ENCODE assay signal across 1 cellular context in genomic region chr7:50287121-50287520, GRCh38.
TF ChIP-seq lines count a peak whose summit lies in the region.

No MANE protein-coding gene starts in this region.

TF ChIP-seq in K562, 482 proteins besides CTCF, POLR2A, EP300 and RAD21 (continued from another document):
- TF ChIP-seq CSDE1 (IDR thresholded peaks at IDR 0.05) (no peak), HLTF (IDR thresholded peaks at IDR 0.05) (no peak), KDM2B (CRISPR knock-in tag; IDR thresholded peaks at IDR 0.05) (no peak), ZNF143 (CRISPR knock-in tag; IDR thresholded peaks at IDR 0.05) (no peak), GATA2 (CRISPR knock-in tag; IDR thresholded peaks at IDR 0.05) (no peak), BDP1 (IDR thresholded peaks at IDR 0.05; ENCODE audit: insufficient read depth, insufficient read length) (no peak), MBD2 (IDR thresholded peaks at IDR 0.05; ENCODE audit: borderline replicate concordance, low read depth) (no peak), HNRNPUL1 (IDR thresholded peaks at IDR 0.05; ENCODE audit: low read length) (no peak), MAZ (CRISPR knock-in tag; conservative IDR thresholded peaks at IDR 0.05 in 1 of 2, IDR thresholded peaks at IDR 0.05 in 1 of 2) (no peak), ZKSCAN1 (IDR thresholded peaks at IDR 0.05; ENCODE audit: low read depth, low read length) (no peak)
- TF ChIP-seq, protein P1, sequence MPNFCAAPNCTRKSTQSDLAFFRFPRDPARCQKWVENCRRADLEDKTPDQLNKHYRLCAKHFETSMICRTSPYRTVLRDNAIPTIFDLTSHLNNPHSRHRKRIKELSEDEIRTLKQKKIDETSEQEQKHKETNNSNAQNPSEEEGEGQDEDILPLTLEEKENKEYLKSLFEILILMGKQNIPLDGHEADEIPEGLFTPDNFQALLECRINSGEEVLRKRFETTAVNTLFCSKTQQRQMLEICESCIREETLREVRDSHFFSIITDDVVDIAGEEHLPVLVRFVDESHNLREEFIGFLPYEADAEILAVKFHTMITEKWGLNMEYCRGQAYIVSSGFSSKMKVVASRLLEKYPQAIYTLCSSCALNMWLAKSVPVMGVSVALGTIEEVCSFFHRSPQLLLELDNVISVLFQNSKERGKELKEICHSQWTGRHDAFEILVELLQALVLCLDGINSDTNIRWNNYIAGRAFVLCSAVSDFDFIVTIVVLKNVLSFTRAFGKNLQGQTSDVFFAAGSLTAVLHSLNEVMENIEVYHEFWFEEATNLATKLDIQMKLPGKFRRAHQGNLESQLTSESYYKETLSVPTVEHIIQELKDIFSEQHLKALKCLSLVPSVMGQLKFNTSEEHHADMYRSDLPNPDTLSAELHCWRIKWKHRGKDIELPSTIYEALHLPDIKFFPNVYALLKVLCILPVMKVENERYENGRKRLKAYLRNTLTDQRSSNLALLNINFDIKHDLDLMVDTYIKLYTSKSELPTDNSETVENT (CRISPR knock-in tag; IDR thresholded peaks at IDR 0.05): no peak
TF ChIP-seq in K562: peak in this region for 0.
